In genomic region chr7:2880051-2880450, GRCh38 we compare ENCODE assay signal across 21 cellular contexts. TPM values are rescaled to one million over a fixed set of nuclear protein-coding genes. Genes with fewer than 3 reads are reported as not detected.
DNase-seq lines count a peak whose midpoint lies in the region; ATAC-seq, FAIRE-seq and TF ChIP-seq lines count a peak whose summit lies in the region.
"Had no signal": no experiment of that assay in that cellular context is flagged by ENCODE, and none has a peak within 500 bp of the region (broad histone marks: within the 10 kb centered on the region; RNA-seq: fewer than 3 reads in every experiment).

No MANE protein-coding gene starts in this region.

- TF ChIP-seq RAD21 in GM12878 (IDR thresholded peaks at IDR 0.05; ENCODE audit: insufficient read depth, low read depth, low read length), result no peak

- H3K36me3 ChIP-seq in GM12878 (ENCODE audit: control insufficient read depth in 2 of 2, insufficient read depth in 2 of 2, low read length in 1 of 2) (no peaks in the 10 kb centered on the region), stomach (no peaks in the 10 kb centered on the region)
- H3K36me3 ChIP-seq: HAP-1, Peyer's patch, SJCRH30 had no signal

- FAIRE-seq in GM12878 (lab: Jason Lieb, UNC), result no peak
- FAIRE-seq: D721Med had no signal

- TF ChIP-seq CTCF in GM12878 (IDR thresholded peaks at IDR 0.05 in 2 of 3, conservative IDR thresholded peaks at IDR 0.05 in 1 of 3; ENCODE audit: control insufficient read depth in 2 of 3, extremely low read depth in 1 of 3, insufficient read depth in 1 of 3, low read depth in 3 of 3, low read length in 3 of 3) (no peak), nephron progenitor cell (IDR thresholded peaks at IDR 0.05) (no peak), stomach (IDR thresholded peaks at IDR 0.05) (no peak)

- H3K27me3 Mint-ChIP-seq in activated naive CD4-positive, alpha-beta T cell treated with anti-CD3 and anti-CD28 coated beads, Interleukin-2, amount 50 U/mL, for 24 hours, result no peaks in the 10 kb centered on the region
- peaks cover 4% of the 10 kb centered on the region for H3K27me3 Mint-ChIP-seq in nephron progenitor cell (ENCODE audit: low read depth, poor library complexity)

- no peaks in the 10 kb centered on the region for H3K9me3 Mint-ChIP-seq in activated naive CD4-positive, alpha-beta T cell treated with anti-CD3 and anti-CD28 coated beads, Interleukin-2, amount 50 U/mL, for 24 hours
- H3K9me3 Mint-ChIP-seq in nephron progenitor cell, result no peaks in the 10 kb centered on the region

- H3K4me1 ChIP-seq in GM12878 (ENCODE audit: control insufficient read depth, insufficient read depth, low read length) (peaks cover 7% of the 10 kb centered on the region), stomach (no peaks in the 10 kb centered on the region)
- H3K4me1 ChIP-seq: HAP-1, Peyer's patch had no signal

- SMC1A ChIA-PET in GM12878 (lab: Charles Lee; ENCODE audit: uncharacterized antibody, unreplicated experiment), result no interaction called here

- no peaks in the 10 kb centered on the region for H3K36me3 Mint-ChIP-seq in activated naive CD4-positive, alpha-beta T cell treated with anti-CD3 and anti-CD28 coated beads, Interleukin-2, amount 50 U/mL, for 24 hours
- H3K36me3 Mint-ChIP-seq in nephron progenitor cell (ENCODE audit: low read depth), result no peaks in the 10 kb centered on the region
- H3K36me3 Mint-ChIP-seq: CD14-positive monocyte had no signal

- CTCF ChIA-PET in GM12878 (lab: Yijun Ruan, JAX), result no interaction called here

- no peaks in the 10 kb centered on the region for H3K79me2 ChIP-seq in GM12878 (ENCODE audit: control insufficient read depth, insufficient read depth, low read length)

- no peak overlapping the region for H2AFZ ChIP-seq in GM12878 (ENCODE audit: control insufficient read depth, low read depth, low read length)

- TF ChIP-seq POLR2A in GM12878 (IDR thresholded peaks at IDR 0.05; ENCODE audit: low read depth, low read length) (no peak), stomach (IDR thresholded peaks at IDR 0.05) (no peak)

- WGBS in GM12878 (ENCODE audit: insufficient coverage, insufficient replicate concordance, low lambda C conversion rate, missing lambda C conversion rate), result 53% methylated on average over 8 of the region's 8 CpGs
- 70 to 83% (median 77%) methylated on average over 8 of the region's 8 CpGs for WGBS in stomach, 5 donors

- H3K4me2 ChIP-seq in GM12878 (ENCODE audit: control insufficient read depth, insufficient read depth), result no peak overlapping the region

- POLR2A ChIA-PET in GM12878 (lab: Charles Lee), result no interaction called here

- no peak for TF ChIP-seq EP300 in GM12878 (IDR thresholded peaks at IDR 0.05; ENCODE audit: borderline replicate concordance in 1 of 2, control insufficient read depth in 1 of 2, low read depth in 2 of 2, low read length in 2 of 2)
- no peak for TF ChIP-seq EP300 in stomach (IDR thresholded peaks at IDR 0.05)

- H4K20me1 ChIP-seq in GM12878 (ENCODE audit: control insufficient read depth, insufficient read depth), result no peaks in the 10 kb centered on the region

- peak overlapping the region; percentile 2 for H3K27ac Mint-ChIP-seq in activated naive CD4-positive, alpha-beta T cell treated with anti-CD3 and anti-CD28 coated beads, Interleukin-2, amount 50 U/mL, for 24 hours
- H3K27ac Mint-ChIP-seq in nephron progenitor cell, result peak overlapping the region; percentile 44
- H3K27ac Mint-ChIP-seq: CD14-positive monocyte had no signal

- H3K4me3 ChIP-seq in GM12878, result no peak overlapping the region
- no peak overlapping the region for H3K4me3 ChIP-seq in stomach
- H3K4me3 ChIP-seq: HAP-1, Peyer's patch, SJCRH30 had no signal

- H3K9ac ChIP-seq in GM12878 (ENCODE audit: control insufficient read depth, insufficient read depth, low read length), result no peak overlapping the region

- H3K9me3 ChIP-seq in GM12878 (replicated peaks; ENCODE audit: control insufficient read depth, insufficient read depth, low read length) (no peaks in the 10 kb centered on the region), stomach (no peaks in the 10 kb centered on the region)
- H3K9me3 ChIP-seq: HAP-1, Peyer's patch, SJCRH30 had no signal

- H3K27me3 ChIP-seq in GM12878 (replicated peaks in 1 of 2; ENCODE audit: control insufficient read depth in 2 of 2, insufficient read depth in 2 of 2, low read length in 1 of 2), result no peaks in the 10 kb centered on the region
- peaks cover 0 to 17% (median 0%) of the 10 kb centered on the region in 3 donors for H3K27me3 ChIP-seq in stomach
- H3K27me3 ChIP-seq: Peyer's patch had no signal

- H3K4me3 Mint-ChIP-seq in activated naive CD4-positive, alpha-beta T cell treated with anti-CD3 and anti-CD28 coated beads, Interleukin-2, amount 50 U/mL, for 24 hours, result no peak overlapping the region
- H3K4me3 Mint-ChIP-seq in nephron progenitor cell, result peak overlapping the region; percentile 47
- H3K4me3 Mint-ChIP-seq: CD14-positive monocyte had no signal

- no TSS peak for BruUV-seq in GM12878 (replicated peaks; lab: Mats Ljungman, UMichigan)

- intact Hi-C loops in GM12878 (cut with micrococcal nuclease; ENCODE audit: unreplicated experiment) (no loop called here), stomach (cut with DNase I; ENCODE audit: low total_unique reads) (loop anchor here (10.0 kb wide), 2 partner anchors 275 to 1015 kb away; no protein-coding TSS in a partner anchor)

- RAD21 ChIA-PET in GM12878 (lab: Charles Lee; ENCODE audit: unreplicated experiment), result no interaction called here

- peaks cover 27% of the 10 kb centered on the region for H3K4me1 Mint-ChIP-seq in activated naive CD4-positive, alpha-beta T cell treated with anti-CD3 and anti-CD28 coated beads, Interleukin-2, amount 50 U/mL, for 24 hours
- peaks cover 85% of the 10 kb centered on the region for H3K4me1 Mint-ChIP-seq in nephron progenitor cell

- in situ Hi-C loops in GM12878 (cut with MboI), result no loop called here
- in situ Hi-C loops in G401 (cut with HindIII; ENCODE audit: low sequenced_read_pairs), result no loop called here

- H3K27ac ChIP-seq in GM12878 (ENCODE audit: control insufficient read depth, insufficient read depth), result no peak overlapping the region
- no peak overlapping the region for H3K27ac ChIP-seq in stomach
- H3K27ac ChIP-seq: HL-60, Peyer's patch, SJCRH30 had no signal

- ATAC-seq in GM12878, result no peak

- no peak for DNase-seq in activated naive CD4-positive, alpha-beta T cell treated with Interleukin-2 at 50 U/mL for 16 hours
- no peak for DNase-seq in GM12878 (ENCODE audit: low read depth, low spot score)
- DNase-seq in nephron progenitor cell, result no peak
- DNase-seq in NAMALWA (ENCODE audit: low spot score), result no peak
- no peak for DNase-seq in stomach
- DNase-seq in G401 (ENCODE audit: low spot score), result no peak
- DNase-seq: AML-193, EL, KG1, NCI-H1105, NCI-H2029 treated with DMSO at 0.1 percent for 48 hours, NCI-H345, NCI-H524 treated with DMSO at 0.1 percent for 48 hours, NCI-H82, Peyer's patch, SJCRH30 had no signal

TF ChIP-seq in GM12878, 131 proteins besides CTCF, POLR2A, EP300 and RAD21 (continues in another document):
- TF ChIP-seq, protein P1, sequence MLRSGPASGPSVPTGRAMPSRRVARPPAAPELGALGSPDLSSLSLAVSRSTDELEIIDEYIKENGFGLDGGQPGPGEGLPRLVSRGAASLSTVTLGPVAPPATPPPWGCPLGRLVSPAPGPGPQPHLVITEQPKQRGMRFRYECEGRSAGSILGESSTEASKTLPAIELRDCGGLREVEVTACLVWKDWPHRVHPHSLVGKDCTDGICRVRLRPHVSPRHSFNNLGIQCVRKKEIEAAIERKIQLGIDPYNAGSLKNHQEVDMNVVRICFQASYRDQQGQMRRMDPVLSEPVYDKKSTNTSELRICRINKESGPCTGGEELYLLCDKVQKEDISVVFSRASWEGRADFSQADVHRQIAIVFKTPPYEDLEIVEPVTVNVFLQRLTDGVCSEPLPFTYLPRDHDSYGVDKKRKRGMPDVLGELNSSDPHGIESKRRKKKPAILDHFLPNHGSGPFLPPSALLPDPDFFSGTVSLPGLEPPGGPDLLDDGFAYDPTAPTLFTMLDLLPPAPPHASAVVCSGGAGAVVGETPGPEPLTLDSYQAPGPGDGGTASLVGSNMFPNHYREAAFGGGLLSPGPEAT (IDR thresholded peaks at IDR 0.05; ENCODE audit: low read depth), result no peak
- no peak for TF ChIP-seq BACH1 (IDR thresholded peaks at IDR 0.05; ENCODE audit: borderline replicate concordance)
- TF ChIP-seq MYC (IDR thresholded peaks at IDR 0.05; ENCODE audit: insufficient read depth, insufficient read length, insufficient replicate concordance, low read length, severe bottlenecking), result no peak
- TF ChIP-seq IKZF1 (conservative IDR thresholded peaks at IDR 0.05), result no peak
- TF ChIP-seq BHLHE40 (IDR thresholded peaks at IDR 0.05; ENCODE audit: borderline replicate concordance in 1 of 2, low read depth in 2 of 2, low read length in 1 of 2), result no peak
- TF ChIP-seq IRF3 (IDR thresholded peaks at IDR 0.05), result no peak

RNA-seq across cellular contexts. Expression of gene GNA12, which starts 35.9 kb away (rescaled TPM):
- total RNA-seq in GM12878 (2013; cell fraction: nucleolus; rRNA removed), result 23.6 and 23.7 TPM in 2 replicates
- total RNA-seq in GM12878 (2014; rRNA removed) (8.0 and 8.6 TPM in 2 replicates), GM12878 (2014; rRNA removed; fragmentation: Illumina TruSeq; extraction: Trizol) (15.5 and 16.6 TPM in 2 replicates), GM12878 (2021) (42.1 and 42.8 TPM in 2 replicates), stomach (10 to 100 TPM in 4 of 5 donors, 1 to 10 TPM in 1; 2.0 to 54.6 (median 28.6) TPM)
- 8.9 TPM for polyA plus RNA-seq in GM12878 (2011; ENCODE audit: low read depth)
- polyA plus RNA-seq in GM12878 (2011; rRNA removed) (26.8 and 51.8 TPM in 2 replicates), GM12878 (2014; fragmentation: Illumina TruSeq; extraction: Trizol) (13.0 and 31.2 TPM in 2 replicates), GM12878 (2014; fragmentation: Nextera tagmentation; extraction: Ambion mirVana) (1 to 10 TPM; 1.9 to 3.0 TPM), GM12878 (2014; rRNA removed) (34.5 and 34.9 TPM in 2 replicates), GM12878 (2016; fragmentation: Nextera tagmentation; extraction: Ambion mirVana) (1 to 10 TPM; 3.4 to 4.1 TPM), stomach (10 to 100 TPM in 2 of 3 donors, 1 to 10 TPM in 1; 6.0 to 24.7 (median 19.4) TPM)
- 40.7 and 58.1 TPM in 2 replicates for polyA plus RNA-seq in GM12878 (2011; cell fraction: cytosol; rRNA removed)
- polyA plus RNA-seq in GM12878 (2011; cell fraction: nucleus; rRNA removed), result 29.2 and 33.1 TPM in 2 replicates
- 15.2 and 16.0 TPM in 2 replicates for polyA plus RNA-seq in GM12878 (2012)
- 72.4 and 89.6 TPM in 2 replicates for polyA minus RNA-seq in GM12878 (2011; rRNA and poly(A)+ RNA removed)
- polyA minus RNA-seq in GM12878 (2011; cell fraction: cytosol; rRNA and poly(A)+ RNA removed), result 21.6 and 25.6 TPM in 2 replicates
- 8.6 and 17.8 TPM in 2 replicates for polyA minus RNA-seq in GM12878 (2011; cell fraction: nucleus; rRNA and poly(A)+ RNA removed)
- 17.7 and 18.2 TPM in 2 replicates for total RNA-seq in G401 (2014; rRNA removed; shearing (Covaris generic))
